ENCODE assay signal across 1 cellular context in the genomic region with DNA sequence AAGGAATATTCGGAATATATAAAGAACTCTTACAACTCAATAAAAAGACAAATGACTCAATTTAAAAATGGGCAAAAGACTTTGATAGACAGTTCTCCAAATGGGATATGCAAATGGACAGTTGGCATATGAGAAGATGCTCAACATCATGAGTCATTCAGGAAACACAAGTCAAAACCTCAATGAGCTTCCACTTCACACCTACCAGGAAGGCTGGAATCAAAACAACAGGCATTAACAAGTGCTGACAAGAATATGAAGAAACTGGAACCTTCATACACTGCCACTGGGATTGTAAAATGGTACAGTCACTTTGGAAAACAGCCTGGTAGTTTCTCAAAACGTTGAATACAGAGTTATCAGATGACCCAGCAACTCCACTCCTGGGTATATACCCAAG.
TF ChIP-seq lines count a peak whose summit lies in the region.

No MANE protein-coding gene starts in this region.

TF ChIP-seq in A549, 52 proteins besides CTCF, POLR2A, EP300 and RAD21 (continued from another document):
- no peak for TF ChIP-seq HEYL (CRISPR knock-in tag; IDR thresholded peaks at IDR 0.05)
- TF ChIP-seq E2F6 (IDR thresholded peaks at IDR 0.05; ENCODE audit: borderline replicate concordance, low read depth): no peak
- no peak for TF ChIP-seq JUNB (IDR thresholded peaks at IDR 0.05)
- TF ChIP-seq KDM5A (IDR thresholded peaks at IDR 0.05): no peak
- TF ChIP-seq RCOR1 (IDR thresholded peaks at IDR 0.05; ENCODE audit: low read depth, low read length): no peak
- TF ChIP-seq, protein P1, sequence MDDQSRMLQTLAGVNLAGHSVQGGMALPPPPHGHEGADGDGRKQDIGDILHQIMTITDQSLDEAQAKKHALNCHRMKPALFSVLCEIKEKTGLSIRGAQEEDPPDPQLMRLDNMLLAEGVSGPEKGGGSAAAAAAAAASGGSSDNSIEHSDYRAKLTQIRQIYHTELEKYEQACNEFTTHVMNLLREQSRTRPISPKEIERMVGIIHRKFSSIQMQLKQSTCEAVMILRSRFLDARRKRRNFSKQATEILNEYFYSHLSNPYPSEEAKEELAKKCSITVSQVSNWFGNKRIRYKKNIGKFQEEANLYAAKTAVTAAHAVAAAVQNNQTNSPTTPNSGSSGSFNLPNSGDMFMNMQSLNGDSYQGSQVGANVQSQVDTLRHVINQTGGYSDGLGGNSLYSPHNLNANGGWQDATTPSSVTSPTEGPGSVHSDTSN (IDR thresholded peaks at IDR 0.05): no peak
- TF ChIP-seq KDM1A (IDR thresholded peaks at IDR 0.05; ENCODE audit: low read depth): no peak
- TF ChIP-seq POLR2AphosphoS2 (conservative IDR thresholded peaks at IDR 0.05; ENCODE audit: low read length): no peak
TF ChIP-seq in A549: peak in this region for 0.
